16 cellular contexts compared by ENCODE assay signal in genomic region chr2:3037196-3038194, GRCh38.
DNase-seq lines count a peak whose midpoint lies in the region; ATAC-seq, FAIRE-seq and TF ChIP-seq lines count a peak whose summit lies in the region.
"Had no signal": no experiment of that assay in that cellular context is flagged by ENCODE, and none has a peak within 500 bp of the region (broad histone marks: within the 10 kb centered on the region; RNA-seq: fewer than 3 reads in every experiment).

No MANE protein-coding gene starts in this region.

- no peak overlapping the region for H2AFZ ChIP-seq in HepG2 (ENCODE audit: low read length)
- H2AFZ ChIP-seq: GM23338 had no signal

- DNase-seq in H7 (peak; percentile 15), ecto neural progenitor cell (ENCODE audit: low spot score) (peak; percentile 30), HepG2 (ENCODE audit: low spot score) (no peak), upper lobe of right lung (no peak), thyroid gland (no peak), ureter (ENCODE audit: low spot score) (no peak)
- DNase-seq: C1 segment of cervical spinal cord; Calu3; CD4-positive, alpha-beta T cell; DMS 273 treated with DMSO at 0.1 percent for 48 hours; H9 had no signal

- TF ChIP-seq CTCF in HepG2 (CRISPR knock-in tag; IDR thresholded peaks at IDR 0.05) (no peak), upper lobe of right lung (IDR thresholded peaks at IDR 0.05) (no peak), thyroid gland (IDR thresholded peaks at IDR 0.05) (no peak)

- no peak for ATAC-seq in HepG2
- ATAC-seq in upper lobe of right lung: peak; percentile 7
- no peak for ATAC-seq in HG02759 (IDR thresholded peaks at IDR 0.05; ENCODE audit: unreplicated experiment)
- ATAC-seq: GM12878, GM23338 had no signal

- H4K20me1 ChIP-seq in HepG2 (ENCODE audit: insufficient read depth, low read length): no peaks in the 10 kb centered on the region

- H3K9ac ChIP-seq in HepG2 (ENCODE audit: insufficient read depth, low read depth, low read length): no peak overlapping the region

- no peak for FAIRE-seq in HepG2 (lab: Jason Lieb, UNC)
- FAIRE-seq: A204.1, GM12878, HTR-8/SVneo had no signal

- in situ Hi-C loops in HepG2 (cut with HindIII; ENCODE audit: extremely low pct_ligation_motif_present, low pct_unique_long_range_greater_than_20kb): no loop called here

- H3K27me3 ChIP-seq in H7 (ENCODE audit: control insufficient read depth, insufficient read depth, low read length) (no peaks in the 10 kb centered on the region), HepG2 (ENCODE audit: control insufficient read depth in 1 of 2, insufficient read depth in 2 of 2, low read length in 2 of 2) (peaks cover 7 to 66% of the 10 kb centered on the region in 2 experiments; a peak in 4 of 5 replicates), upper lobe of right lung (no peaks in the 10 kb centered on the region), thyroid gland (no peaks in the 10 kb centered on the region)

- POLR2A ChIA-PET in HepG2 (lab: Yijun Ruan, JAX): no interaction called here

- CTCF ChIA-PET in HepG2 (lab: Yijun Ruan, JAX; ENCODE audit: low intra/inter-chr PET ratio, low total read pairs): no interaction called here

- H3K36me3 ChIP-seq in H7 (replicated peaks; ENCODE audit: control insufficient read depth, insufficient read depth, low read length): no peaks in the 10 kb centered on the region
- no peaks in the 10 kb centered on the region for H3K36me3 ChIP-seq in HepG2 (replicated peaks in 1 of 2; ENCODE audit: control insufficient read depth in 1 of 2, insufficient read depth in 2 of 2, low read length in 2 of 2)
- H3K36me3 ChIP-seq in upper lobe of right lung: no peaks in the 10 kb centered on the region
- H3K36me3 ChIP-seq in thyroid gland: no peaks in the 10 kb centered on the region

- no peak overlapping the region for H3K4me2 ChIP-seq in HepG2 (ENCODE audit: low read depth, low read length)
- H3K4me2 ChIP-seq: GM23338 had no signal

- no peaks in the 10 kb centered on the region for H3K79me2 ChIP-seq in HepG2 (ENCODE audit: insufficient read depth, low read length)

- no peaks in the 10 kb centered on the region for H3K4me1 ChIP-seq in HepG2 (ENCODE audit: insufficient read depth, low read length)
- no peaks in the 10 kb centered on the region for H3K4me1 ChIP-seq in upper lobe of right lung
- H3K4me1 ChIP-seq in thyroid gland: no peaks in the 10 kb centered on the region

- no peak for TF ChIP-seq EP300 in HepG2 (IDR thresholded peaks at IDR 0.05; ENCODE audit: low read depth in 2 of 2, low read length in 2 of 2)
- TF ChIP-seq EP300 in HepG2 (CRISPR knock-in tag; IDR thresholded peaks at IDR 0.05; ENCODE audit: borderline replicate concordance): no peak

- intact Hi-C loops in HepG2 (cut with micrococcal nuclease; ENCODE audit: unreplicated experiment) (no loop called here), upper lobe of right lung (cut with DNase I) (no loop called here), thyroid gland (cut with DNase I) (no loop called here)

- H3K4me3 ChIP-seq in H7 (ENCODE audit: insufficient read depth, low read depth, low read length) (no peak overlapping the region), HepG2 (replicated peaks in 1 of 3; ENCODE audit: insufficient read depth in 1 of 3, low read depth in 2 of 3, low read length in 3 of 3) (no peak overlapping the region), upper lobe of right lung (no peak overlapping the region), thyroid gland (replicated peaks in 1 of 3) (no peak overlapping the region)
- H3K4me3 ChIP-seq: GM12878, GM23338 had no signal

- TF ChIP-seq POLR2A in HepG2 (IDR thresholded peaks at IDR 0.05; ENCODE audit: insufficient read depth in 1 of 2, low read depth in 2 of 2, low read length in 2 of 2): no peak
- no peak for TF ChIP-seq POLR2A in thyroid gland (IDR thresholded peaks at IDR 0.05)

- 58% methylated on average over 21 of the region's 29 CpGs for WGBS in HepG2 (ENCODE audit: low lambda C conversion rate)
- 96% methylated on average over 24 to 29 of the region's 29 CpGs for WGBS in thyroid gland, 2 donors

- H3K9me3 ChIP-seq in HepG2 (ENCODE audit: low read length) (no peaks in the 10 kb centered on the region), upper lobe of right lung (no peaks in the 10 kb centered on the region), thyroid gland (no peaks in the 10 kb centered on the region)

- no peak for TF ChIP-seq RAD21 in HepG2 (CRISPR knock-in tag; IDR thresholded peaks at IDR 0.05)

- H3K27ac ChIP-seq in HepG2 (ENCODE audit: extremely low read length, insufficient read depth, low read length) (no peak overlapping the region), upper lobe of right lung (no peak overlapping the region), thyroid gland (no peak overlapping the region)

- BruUV-seq in HepG2 (replicated peaks; lab: Mats Ljungman, UMichigan): no TSS peak

TF ChIP-seq in HepG2, 621 proteins besides CTCF, POLR2A, EP300 and RAD21:
- TF ChIP-seq POLR2AphosphoS2 (IDR thresholded peaks at IDR 0.05; ENCODE audit: low read depth, low read length): no peak
- peak; percentile 56 for TF ChIP-seq MNT (IDR thresholded peaks at IDR 0.05)

Comparison
In these comparisons a context has a peak if more than half of its experiments do, and no peak if none do; other contexts are left out.
1. DNase-seq: peak in H7 (single experiment) and ecto neural progenitor cell (single experiment); none in HepG2 (single experiment), upper lobe of right lung (single experiment), thyroid gland (0 of 2) and ureter (single experiment).